ENCODE assay signal across 8 cellular contexts in genomic region chr15:31338879-31339557, GRCh38. TPM values are rescaled to one million over a fixed set of nuclear protein-coding genes. Genes with fewer than 3 reads are reported as not detected.
DNase-seq lines count a peak whose midpoint lies in the region; ATAC-seq and TF ChIP-seq lines count a peak whose summit lies in the region.

No MANE protein-coding gene starts in this region.

- TF ChIP-seq CTCF in esophagus squamous epithelium (IDR thresholded peaks at IDR 0.05) (no peak), neural progenitor cell (IDR thresholded peaks at IDR 0.05) (no peak)

- no peak overlapping the region for H3K9ac ChIP-seq in neural progenitor cell

- POLR2A ChIA-PET in CD4-positive, alpha-beta memory T cell (lab: Charles Lee; ENCODE audit: partially characterized antibody), result interaction anchor here (1.2 to 23.2 kb wide), 5 partner anchors 8 to 96 kb away, joined by 4 to 562 read pairs (median 6); partner anchors contain the start of gene KLF13

- peak overlapping the region in 7 of 8 donors; percentile 49 to 78 (median 72) for H3K4me3 Mint-ChIP-seq in CD4-positive, alpha-beta memory T cell
- no peak overlapping the region for H3K4me3 Mint-ChIP-seq in neural progenitor cell

- peak overlapping the region; percentile 86 to 98 (median 91) for H3K27ac Mint-ChIP-seq in CD4-positive, alpha-beta memory T cell
- peak overlapping the region; percentile 72 for H3K27ac Mint-ChIP-seq in neural progenitor cell

- H3K27me3 ChIP-seq in CD4-positive, alpha-beta memory T cell (ENCODE audit: insufficient read depth, low read length), result no peaks in the 10 kb centered on the region
- H3K27me3 ChIP-seq in esophagus squamous epithelium (no peaks in the 10 kb centered on the region), neural progenitor cell (no peaks in the 10 kb centered on the region)

- H3K79me2 ChIP-seq in neural progenitor cell (ENCODE audit: low read depth), result peaks cover 56% of the 10 kb centered on the region

- no peak for TF ChIP-seq POLR2A in esophagus squamous epithelium (IDR thresholded peaks at IDR 0.05)

- H3K36me3 ChIP-seq in CD4-positive, alpha-beta memory T cell (ENCODE audit: insufficient read depth, low read length), result peaks cover 12% of the 10 kb centered on the region
- no peaks in the 10 kb centered on the region for H3K36me3 ChIP-seq in esophagus squamous epithelium
- no peaks in the 10 kb centered on the region for H3K36me3 ChIP-seq in neural progenitor cell

- no peaks in the 10 kb centered on the region for H3F3A ChIP-seq in neural progenitor cell (ENCODE audit: low read depth)

- H3K4me2 ChIP-seq in neural progenitor cell, result no peak overlapping the region

- no peak overlapping the region for H3K4me3 ChIP-seq in CD4-positive, alpha-beta memory T cell (ENCODE audit: low read length in 2 of 2)
- H3K4me3 ChIP-seq in esophagus squamous epithelium (peak overlapping the region in 2 of 4 donors; percentile 2 to 22), neural progenitor cell (no peak overlapping the region)

- peak; percentile 36 for ATAC-seq in GM19397 (IDR thresholded peaks at IDR 0.05; ENCODE audit: unreplicated experiment)

- intact Hi-C loops in CD4-positive, alpha-beta memory T cell (cut with micrococcal nuclease), result no loop called here
- intact Hi-C loops in esophagus squamous epithelium (cut with DNase I), result loop anchor here (10.0 kb wide), 1 partner anchor 146 kb away; no protein-coding TSS in a partner anchor

- peaks cover 88% of the 10 kb centered on the region for H4K20me1 ChIP-seq in neural progenitor cell (ENCODE audit: low read depth)

- no peak for DNase-seq in CD4-positive, alpha-beta memory T cell
- DNase-seq in HT-29 (ENCODE audit: low spot score), result peak; percentile 45
- peak; percentile 54 for DNase-seq in UCSD-AML1 (lab: John Stamatoyannopoulos, UW; ENCODE audit: unreplicated experiment)
- DNase-seq in esophagus squamous epithelium (lab: John Stamatoyannopoulos, UW), result no peak
- no peak for DNase-seq in neural progenitor cell (ENCODE audit: low spot score)
- no peak for DNase-seq in AML-193 (lab: John Stamatoyannopoulos, UW)
- DNase-seq in NCI-H510A (lab: John Stamatoyannopoulos, UW), result no peak

- peak overlapping the region; percentile 46 for H3K27ac ChIP-seq in CD4-positive, alpha-beta memory T cell (ENCODE audit: low read depth, low read length)
- H3K27ac ChIP-seq in esophagus squamous epithelium (peak overlapping the region; percentile 64 to 84 (median 77)), neural progenitor cell (no peak overlapping the region)

- no peak overlapping the region for H2AFZ ChIP-seq in neural progenitor cell (replicated peaks)

- peaks cover 99% of the 10 kb centered on the region for H3K4me1 ChIP-seq in CD4-positive, alpha-beta memory T cell (ENCODE audit: insufficient read depth, low read length)
- peaks cover 79 to 100% (median 85%) of the 10 kb centered on the region in 3 donors for H3K4me1 ChIP-seq in esophagus squamous epithelium
- no peaks in the 10 kb centered on the region for H3K4me1 ChIP-seq in neural progenitor cell

- H3K9me3 Mint-ChIP-seq in CD4-positive, alpha-beta memory T cell, result no peaks in the 10 kb centered on the region
- H3K9me3 Mint-ChIP-seq in neural progenitor cell, result no peaks in the 10 kb centered on the region

- 15 to 39% methylated on average over 7 to 9 of the region's 9 CpGs for WGBS in esophagus squamous epithelium, 2 donors

- CTCF ChIA-PET in CD4-positive, alpha-beta memory T cell (lab: Charles Lee; ENCODE audit: partially characterized antibody), result no interaction called here

- no peaks in the 10 kb centered on the region for H3K27me3 Mint-ChIP-seq in CD4-positive, alpha-beta memory T cell
- peaks cover 4% of the 10 kb centered on the region for H3K27me3 Mint-ChIP-seq in neural progenitor cell (ENCODE audit: insufficient read depth, low read depth)

- peaks cover 4 to 42% of the 10 kb centered on the region in 2 donors for H3K36me3 Mint-ChIP-seq in CD4-positive, alpha-beta memory T cell
- H3K36me3 Mint-ChIP-seq in neural progenitor cell, result no peaks in the 10 kb centered on the region

- no peaks in the 10 kb centered on the region for H3K9me3 ChIP-seq in CD4-positive, alpha-beta memory T cell (ENCODE audit: control insufficient read depth in 1 of 2, low read length in 2 of 2)
- H3K9me3 ChIP-seq in esophagus squamous epithelium, result no peaks in the 10 kb centered on the region
- no peaks in the 10 kb centered on the region for H3K9me3 ChIP-seq in neural progenitor cell (ENCODE audit: low read depth)

- peaks cover 71 to 100% (median 95%) of the 10 kb centered on the region in 4 donors for H3K4me1 Mint-ChIP-seq in CD4-positive, alpha-beta memory T cell
- peaks cover 26% of the 10 kb centered on the region for H3K4me1 Mint-ChIP-seq in neural progenitor cell

RNA-seq across cellular contexts. Expression of gene KLF13, which starts 12.4 kb away (rescaled TPM):
- total RNA-seq in CD4-positive, alpha-beta memory T cell, result 100 to 1,000 TPM; 197 to 202 TPM
- polyA plus RNA-seq in CD4-positive, alpha-beta memory T cell, result 10 to 100 TPM; 22.0 to 82.2 TPM
- total RNA-seq in HT-29 (2014; rRNA removed; shearing (Covaris generic)), result 52.2 and 52.7 TPM in 2 replicates
- total RNA-seq in esophagus squamous epithelium (10 to 100 TPM; 16.4 to 54.6 (median 41.8) TPM), neural progenitor cell (ENCODE audit: low replicate concordance) (11.9 and 25.1 TPM in 2 replicates)

Comparison
In these comparisons a context has a peak if more than half of its experiments do, and no peak if none do; other contexts are left out.
1. DNase-seq: peak in HT-29 (single experiment) and UCSD-AML1 (single experiment); none in CD4-positive, alpha-beta memory T cell (0 of 5), esophagus squamous epithelium (single experiment), neural progenitor cell (single experiment), AML-193 (0 of 2) and NCI-H510A (single experiment).